21 cellular contexts compared by ENCODE assay signal in genomic region chr15:73002509-73002908, GRCh38. TPM values are rescaled to one million over a fixed set of nuclear protein-coding genes. Genes with fewer than 3 reads are reported as not detected.
A peak's percentile ranks its signal among the peaks of the same experiment; 100 is the strongest.
DNase-seq lines count a peak whose midpoint lies in the region; ATAC-seq, FAIRE-seq and TF ChIP-seq lines count a peak whose summit lies in the region.
"Had no signal": no experiment of that assay in that cellular context is flagged by ENCODE, and none has a peak within 500 bp of the region (broad histone marks: within the 10 kb centered on the region; RNA-seq: fewer than 3 reads in every experiment).

No MANE protein-coding gene starts in this region.

- no peak overlapping the region for H3K23ac ChIP-seq in neuronal stem cell (ENCODE audit: low read depth, low read length, poor library complexity)

- no peak overlapping the region for H2BK120ac ChIP-seq in neuronal stem cell (ENCODE audit: low read depth, low read length)

- H3K9me3 ChIP-seq in neuronal stem cell (replicated peaks in 1 of 2; ENCODE audit: control insufficient read depth in 2 of 2, insufficient read depth in 1 of 2, low read depth in 1 of 2, low read length in 2 of 2): no peaks in the 10 kb centered on the region
- no peaks in the 10 kb centered on the region for H3K9me3 ChIP-seq in upper lobe of right lung
- no peaks in the 10 kb centered on the region for H3K9me3 ChIP-seq in smooth muscle cell (replicated peaks; ENCODE audit: low read depth)
- H3K9me3 ChIP-seq: gastrocnemius medialis, lower lobe of right lung, SJCRH30, thoracic aorta had no signal

- WGBS in neuronal stem cell (ENCODE audit: extremely low coverage in 2 of 2, insufficient read length in 2 of 2, insufficient replicate concordance in 1 of 2), 2 donors: no CpG with 5 or more reads among the region's 4 CpGs
- 79% methylated on average over 4 of the region's 4 CpGs for WGBS in smooth muscle cell (ENCODE audit: low lambda C conversion rate)

- peak; percentile 95 for FAIRE-seq in HTR-8/SVneo (lab: Jason Lieb, UNC)

- H2BK5ac ChIP-seq in neuronal stem cell (ENCODE audit: low read length): no peak overlapping the region

- H3K36me3 ChIP-seq in neuronal stem cell (replicated peaks in 1 of 2; ENCODE audit: control insufficient read depth in 2 of 2, insufficient read depth in 2 of 2, low read length in 2 of 2) (no peaks in the 10 kb centered on the region), upper lobe of right lung (no peaks in the 10 kb centered on the region), smooth muscle cell (ENCODE audit: low read depth) (no peaks in the 10 kb centered on the region)
- H3K36me3 ChIP-seq: gastrocnemius medialis, lower lobe of right lung, SJCRH30, thoracic aorta had no signal

- intact Hi-C loops in upper lobe of right lung (cut with DNase I): no loop called here

- no peak overlapping the region for H3K4ac ChIP-seq in neuronal stem cell (ENCODE audit: low read length)

- H4K20me1 ChIP-seq in smooth muscle cell (ENCODE audit: low read depth): no peaks in the 10 kb centered on the region

- peaks cover 1 to 8% of the 10 kb centered on the region in 2 donors for H3K4me1 ChIP-seq in neuronal stem cell (ENCODE audit: control insufficient read depth in 2 of 2, insufficient read depth in 1 of 2, low read depth in 1 of 2, low read length in 2 of 2)
- no peaks in the 10 kb centered on the region for H3K4me1 ChIP-seq in upper lobe of right lung
- H3K4me1 ChIP-seq in smooth muscle cell (ENCODE audit: low read depth): no peaks in the 10 kb centered on the region
- H3K4me1 ChIP-seq: lower lobe of right lung, SJCRH30 had no signal

- no peak overlapping the region for H2AK5ac ChIP-seq in neuronal stem cell (ENCODE audit: low read depth, low read length)

- DNase-seq in EH (ENCODE audit: low read depth) (peak; percentile 81), HTR-8/SVneo (ENCODE audit: insufficient read length, low spot score) (no peak), dedifferentiated amniotic fluid mesenchymal stem cell (ENCODE audit: extremely low spot score) (peak; percentile 15), neuronal stem cell (ENCODE audit: low spot score) (no peak), upper lobe of right lung (no peak), smooth muscle cell (lab: John Stamatoyannopoulos, UW; ENCODE audit: unreplicated experiment) (no peak)
- DNase-seq: activated CD8-positive, alpha-beta memory T cell treated with anti-CD3 and anti-CD28 coated beads for 24 hours; amniotic stem cell; C1 segment of cervical spinal cord; endodermal cell; gastrocnemius medialis; lower lobe of right lung; naive B cell; NCI-H1930; OCI-M1; SJCRH30; stimulated activated CD4-positive, alpha-beta T cell treated with anti-CD3 and anti-CD28 coated beads, Interleukin-12 subunit alpha, Interleukin-12 subunit beta, amount 100 ng/mL, for 4 hours had no signal

- no peak overlapping the region for H3K4me2 ChIP-seq in neuronal stem cell (ENCODE audit: insufficient read depth, low read length, poor library complexity, severe bottlenecking)
- no peak overlapping the region for H3K4me2 ChIP-seq in smooth muscle cell

- ATAC-seq in GM21737 (IDR thresholded peaks at IDR 0.05; ENCODE audit: unreplicated experiment) (no peak), upper lobe of right lung (no peak), HG03442 (IDR thresholded peaks at IDR 0.05; ENCODE audit: unreplicated experiment) (no peak)
- ATAC-seq: HCT116, lower lobe of right lung had no signal

- no peak overlapping the region for H3K14ac ChIP-seq in neuronal stem cell (ENCODE audit: low read length)

- no peaks in the 10 kb centered on the region for H3F3A ChIP-seq in smooth muscle cell (ENCODE audit: low read depth)

- H3K18ac ChIP-seq in neuronal stem cell (ENCODE audit: low read length): no peak overlapping the region

- no peak overlapping the region for H2BK15ac ChIP-seq in neuronal stem cell (ENCODE audit: low read length)

- H3K4me3 ChIP-seq in neuronal stem cell (ENCODE audit: low read length in 2 of 2) (no peak overlapping the region), upper lobe of right lung (no peak overlapping the region), smooth muscle cell (no peak overlapping the region)
- H3K4me3 ChIP-seq: gastrocnemius medialis, lower lobe of right lung, SJCRH30, thoracic aorta had no signal

- no peak overlapping the region for H3K9ac ChIP-seq in neuronal stem cell (ENCODE audit: low read depth, low read length, poor library complexity)
- H3K9ac ChIP-seq in smooth muscle cell (ENCODE audit: low read depth): no peak overlapping the region

- H3K79me2 ChIP-seq in smooth muscle cell (ENCODE audit: low read depth): no peaks in the 10 kb centered on the region

- H2AFZ ChIP-seq in neuronal stem cell (ENCODE audit: low read length) (peak overlapping the region; percentile 65), smooth muscle cell (ENCODE audit: low read depth) (no peak overlapping the region)

- no peak overlapping the region for H4K8ac ChIP-seq in neuronal stem cell (ENCODE audit: low read depth, low read length)

- no peaks in the 10 kb centered on the region for H3K27me3 ChIP-seq in neuronal stem cell (ENCODE audit: control insufficient read depth in 3 of 3, insufficient read depth in 3 of 3, low read depth in 1 of 3, low read length in 3 of 3)
- peaks cover 23% of the 10 kb centered on the region for H3K27me3 ChIP-seq in upper lobe of right lung
- H3K27me3 ChIP-seq in smooth muscle cell (ENCODE audit: low read depth): peaks cover 24% of the 10 kb centered on the region
- H3K27me3 ChIP-seq: gastrocnemius medialis had no signal

- no peak overlapping the region for H2BK12ac ChIP-seq in neuronal stem cell (ENCODE audit: low read length)

- no peak for TF ChIP-seq CTCF in upper lobe of right lung (IDR thresholded peaks at IDR 0.05)
- TF ChIP-seq CTCF in smooth muscle cell (IDR thresholded peaks at IDR 0.05; ENCODE audit: borderline replicate concordance, insufficient read depth, poor library complexity, severe bottlenecking): no peak

- H3K27ac ChIP-seq in neuronal stem cell (replicated peaks; ENCODE audit: low read length): no peak overlapping the region
- H3K27ac ChIP-seq in upper lobe of right lung: no peak overlapping the region
- no peak overlapping the region for H3K27ac ChIP-seq in smooth muscle cell (ENCODE audit: low read depth)
- H3K27ac ChIP-seq: gastrocnemius medialis, lower lobe of right lung, SJCRH30, thoracic aorta had no signal

- no peak overlapping the region for H4K91ac ChIP-seq in neuronal stem cell (ENCODE audit: low read depth, low read length, poor library complexity)

- no peaks in the 10 kb centered on the region for H3K79me1 ChIP-seq in neuronal stem cell (ENCODE audit: low read depth, low read length)

RNA-seq across cellular contexts. Expression of gene NEO1, which starts 49.8 kb away (rescaled TPM):
- polyA plus RNA-seq in neuronal stem cell (2013, experiment 1 of 2): 52.5 TPM
- 50.7 TPM for polyA plus RNA-seq in neuronal stem cell (2013, experiment 2 of 2)
- total RNA-seq in upper lobe of right lung (44.8 TPM), smooth muscle cell (20.9 and 21.8 TPM in 2 replicates)
- 4.9 and 7.1 TPM in 2 replicates for polyA plus RNA-seq in smooth muscle cell

Comparison
In these comparisons a context has a peak if more than half of its experiments do, and no peak if none do; other contexts are left out.
1. DNase-seq: peak in EH (single experiment) and dedifferentiated amniotic fluid mesenchymal stem cell (single experiment); none in HTR-8/SVneo (single experiment), neuronal stem cell (single experiment), upper lobe of right lung (single experiment) and smooth muscle cell (single experiment).